ENCODE assay signal across 10 cellular contexts in genomic region chr13:75353786-75354193, GRCh38.
DNase-seq lines count a peak whose midpoint lies in the region; ATAC-seq lines count a peak whose summit lies in the region.
"Had no signal": no experiment of that assay in that cellular context is flagged by ENCODE, and none has a peak within 500 bp of the region (broad histone marks: within the 10 kb centered on the region; RNA-seq: fewer than 3 reads in every experiment).

No MANE protein-coding gene starts in this region.

- peak; percentile 62 for DNase-seq in EH (ENCODE audit: low read depth)
- peak; percentile 9 for DNase-seq in fibroblast of gingiva (ENCODE audit: low read depth)
- no peak for DNase-seq in SKM-1 treated with dmso at 0.1 percent for 144 hours (lab: John Stamatoyannopoulos, UW; ENCODE audit: unreplicated experiment)
- DNase-seq in COR-L47 (lab: John Stamatoyannopoulos, UW), result no peak
- DNase-seq in MV-4-11 (lab: John Stamatoyannopoulos, UW), result no peak
- DNase-seq in stimulated activated CD4-positive, alpha-beta T cell treated with anti-CD3 and anti-CD28 coated beads, Interleukin-4, amount 100 ng/mL, for 4 hours, result no peak
- DNase-seq: BE2C, lower lobe of right lung had no signal

- peak; percentile 76 for ATAC-seq in GM19452 (IDR thresholded peaks at IDR 0.05; ENCODE audit: unreplicated experiment)
- peak; percentile 78 for ATAC-seq in HG03045 (IDR thresholded peaks at IDR 0.05; ENCODE audit: unreplicated experiment)
- ATAC-seq: lower lobe of right lung had no signal

Comparison
In these comparisons a context has a peak if more than half of its experiments do, and no peak if none do; other contexts are left out.
1. DNase-seq: peak in EH (single experiment) and fibroblast of gingiva (single experiment); none in SKM-1 treated with dmso at 0.1 percent for 144 hours (single experiment), COR-L47 (single experiment), MV-4-11 (single experiment) and stimulated activated CD4-positive, alpha-beta T cell treated with anti-CD3 and anti-CD28 coated beads, Interleukin-4, amount 100 ng/mL, for 4 hours (0 of 2).